11 cellular contexts compared by ENCODE assay signal in the genomic region with DNA sequence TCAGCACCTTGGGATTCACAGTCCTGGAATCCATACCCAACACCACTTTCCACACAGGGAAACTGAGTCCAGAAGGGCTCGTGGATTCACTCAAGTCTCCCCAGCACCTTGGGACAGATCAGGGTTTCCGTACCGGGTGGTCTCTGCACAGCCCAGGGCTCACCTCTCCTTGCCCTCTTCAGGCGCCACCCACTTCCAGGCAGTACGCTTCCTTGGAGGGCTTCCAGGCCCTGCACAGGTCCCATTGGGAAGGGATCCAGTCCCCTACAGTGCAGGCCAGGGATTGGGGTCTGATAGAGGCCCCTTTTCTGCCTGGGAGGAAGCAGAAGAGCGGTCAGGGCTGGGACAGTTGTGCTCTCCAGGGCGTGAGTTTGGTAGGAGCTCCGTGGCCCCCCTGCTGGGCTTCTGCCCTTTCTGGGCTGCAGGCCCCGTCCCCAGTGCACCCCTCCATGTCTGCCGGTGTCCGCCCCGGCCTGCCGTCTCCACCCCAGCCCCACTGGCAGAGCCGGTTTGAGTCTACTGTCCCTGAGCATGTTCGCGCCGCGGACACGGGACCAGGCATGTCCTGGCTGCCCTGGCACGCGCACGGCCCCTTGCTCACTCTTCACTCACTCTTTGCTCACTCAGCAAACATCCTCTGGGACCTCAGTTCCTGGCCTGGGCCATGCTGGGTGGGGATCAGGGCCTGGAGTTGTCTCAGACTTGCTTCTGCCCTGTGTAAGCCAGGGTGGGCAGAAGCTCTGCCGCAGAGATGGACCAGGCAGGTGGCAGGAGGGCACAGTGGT. TPM values are rescaled to one million over a fixed set of nuclear protein-coding genes. Genes with fewer than 3 reads are reported as not detected.
DNase-seq lines count a peak whose midpoint lies in the region; ATAC-seq and TF ChIP-seq lines count a peak whose summit lies in the region.
"Had no signal": no experiment of that assay in that cellular context is flagged by ENCODE, and none has a peak within 500 bp of the region (broad histone marks: within the 10 kb centered on the region; RNA-seq: fewer than 3 reads in every experiment).

No MANE protein-coding gene starts in this region.

- no peaks in the 10 kb centered on the region for H3K36me3 ChIP-seq in muscle layer of colon (ENCODE audit: insufficient read depth, low read length)

- no peaks in the 10 kb centered on the region for H3K27me3 Mint-ChIP-seq in type B pancreatic cell

- H3K27ac ChIP-seq in coronary artery, result peak overlapping the region in 1 of 2 donors; percentile 66
- peak overlapping the region; percentile 76 for H3K27ac ChIP-seq in muscle layer of colon (ENCODE audit: low read depth, low read length)

- in situ Hi-C loops in ACHN (cut with HindIII; ENCODE audit: low pct_ligation_motif_present, low pct_unique_long_range_greater_than_20kb, low sequenced_read_pairs), result no loop called here

- H3K9me3 Mint-ChIP-seq in type B pancreatic cell, result no peaks in the 10 kb centered on the region

- H3K4me3 ChIP-seq in coronary artery (no peak overlapping the region), muscle layer of colon (ENCODE audit: low read depth in 1 of 2, low read length in 2 of 2) (peak overlapping the region; percentile 9 to 16)

- no peak overlapping the region for H3K9ac ChIP-seq in muscle layer of colon (ENCODE audit: low read length)

- no peak for ATAC-seq in activated CD4-positive, CD25-positive, alpha-beta regulatory T cell treated with anti-CD3 and anti-CD28 coated beads, Interleukin-2, amount 50 U/mL, for 24 hours
- ATAC-seq in GM21723 (IDR thresholded peaks at IDR 0.05; ENCODE audit: unreplicated experiment), result no peak

- TF ChIP-seq CTCF in coronary artery (IDR thresholded peaks at IDR 0.05), result no peak
- no peak for TF ChIP-seq CTCF in type B pancreatic cell (conservative IDR thresholded peaks at IDR 0.05)

- no peaks in the 10 kb centered on the region for H3K36me3 Mint-ChIP-seq in type B pancreatic cell

- no peaks in the 10 kb centered on the region for H3K9me3 ChIP-seq in muscle layer of colon (ENCODE audit: low read length)

- peaks cover 24% of the 10 kb centered on the region for H3K4me1 Mint-ChIP-seq in type B pancreatic cell (ENCODE audit: unreplicated experiment)

- H3K27me3 ChIP-seq in muscle layer of colon (ENCODE audit: control insufficient read depth in 1 of 2, insufficient read depth in 2 of 2, low read length in 2 of 2), result no peaks in the 10 kb centered on the region

- H3K4me1 ChIP-seq in muscle layer of colon (ENCODE audit: insufficient read depth, low read length), result peaks cover 67% of the 10 kb centered on the region

- peak; percentile 8 for DNase-seq in activated CD4-positive, CD25-positive, alpha-beta regulatory T cell treated with anti-CD3 and anti-CD28 coated beads, Interleukin-2, amount 50 U/mL, for 72 hours
- peak; percentile 75 for DNase-seq in coronary artery (ENCODE audit: low spot score)
- no peak for DNase-seq in type B pancreatic cell (ENCODE audit: extremely low spot score, unreplicated experiment)
- DNase-seq in SIG-M5 (lab: John Stamatoyannopoulos, UW), result no peak
- DNase-seq in ACHN, result no peak
- DNase-seq: activated CD8-positive, alpha-beta memory T cell treated with anti-CD3 and anti-CD28 coated beads, Interleukin-2, amount 50 U/mL, for 4 hours; KBM-7; NCI-H2107 had no signal

- peak overlapping the region; percentile 72 for H3K27ac Mint-ChIP-seq in type B pancreatic cell

- H3K4me3 Mint-ChIP-seq in type B pancreatic cell, result peak overlapping the region; percentile 10

RNA-seq across cellular contexts. Expression of gene SRC, which starts 12.6 kb away (rescaled TPM):
- total RNA-seq in type B pancreatic cell (ENCODE audit: low replicate concordance), result 56.0 and 70.3 TPM in 2 replicates

Comparison
In these comparisons a context has a peak if more than half of its experiments do, and no peak if none do; other contexts are left out.
1. DNase-seq: peak in activated CD4-positive, CD25-positive, alpha-beta regulatory T cell treated with anti-CD3 and anti-CD28 coated beads, Interleukin-2, amount 50 U/mL, for 72 hours (single experiment) and coronary artery (single experiment); none in type B pancreatic cell (single experiment), SIG-M5 (single experiment) and ACHN (single experiment).